Comparison of ENCODE assay signal across 20 cellular contexts in genomic region chr9:132989414-132989996, GRCh38. TPM values are rescaled to one million over a fixed set of nuclear protein-coding genes. Genes with fewer than 3 reads are reported as not detected.
"Had no signal": no experiment of that assay in that cellular context is flagged by ENCODE, and none has a peak within 500 bp of the region (broad histone marks: within the 10 kb centered on the region; RNA-seq: fewer than 3 reads in every experiment).

No MANE protein-coding gene starts in this region.

- H3K9me3 Mint-ChIP-seq: activated CD4-positive, alpha-beta T cell treated with anti-CD3 and anti-CD28 coated beads, Interleukin-2, amount 10 ng/mL, durations not matched to agents 24 days and 14 days; activated T-helper 17 cell treated with anti-CD3 and anti-CD28 coated beads, Interleukin-2, amount 50 U/mL, for 72 hours; naive thymus-derived CD8-positive, alpha-beta T cell had no signal

- ATAC-seq: activated T-helper 17 cell treated with anti-CD3 and anti-CD28 coated beads, Interleukin-2, amount 50 U/mL, for 72 hours; stimulated activated memory B cell treated with anti-CD40 and anti-IgM and Interleukin-4, amounts not matched to agents 10 μg/mL and 1 μg/mL and 100 μg/mL, for 72 hours; upper lobe of right lung had no signal

- H3K27me3 ChIP-seq: cardiac muscle cell had no signal

- H3K27ac Mint-ChIP-seq: activated CD4-positive, alpha-beta T cell treated with anti-CD3 and anti-CD28 coated beads, Interleukin-2, amount 10 ng/mL, durations not matched to agents 24 days and 14 days; activated CD8-positive, alpha-beta T cell treated with anti-CD3 and anti-CD28 coated beads for 36 hours; activated naive CD8-positive, alpha-beta T cell treated with anti-CD3 and anti-CD28 coated beads, Interleukin-2, amount 10 ng/mL, durations not matched to agents 7 days and 5 days; activated T-helper 17 cell treated with anti-CD3 and anti-CD28 coated beads, Interleukin-2, amount 50 U/mL, for 72 hours; naive thymus-derived CD8-positive, alpha-beta T cell; stimulated activated memory B cell treated with anti-CD40 and anti-IgM and Interleukin-4, amounts not matched to agents 10 μg/mL and 1 μg/mL and 100 μg/mL, for 72 hours had no signal

- H3K4me1 ChIP-seq: parathyroid adenoma, sigmoid colon had no signal

- H3K27ac ChIP-seq: cardiac muscle cell, left ventricle myocardium inferior, neutrophil, parathyroid adenoma, sigmoid colon, upper lobe of right lung had no signal

- H3K36me3 ChIP-seq: cardiac muscle cell, left ventricle myocardium inferior, neutrophil, sigmoid colon, upper lobe of right lung had no signal

- H3K4me3 Mint-ChIP-seq: activated CD4-positive, alpha-beta T cell treated with anti-CD3 and anti-CD28 coated beads, Interleukin-2, amount 10 ng/mL, durations not matched to agents 24 days and 14 days; activated CD8-positive, alpha-beta T cell treated with anti-CD3 and anti-CD28 coated beads for 36 hours; activated naive CD8-positive, alpha-beta T cell treated with anti-CD3 and anti-CD28 coated beads, Interleukin-2, amount 10 ng/mL, durations not matched to agents 7 days and 5 days; activated T-helper 17 cell treated with anti-CD3 and anti-CD28 coated beads, Interleukin-2, amount 50 U/mL, for 72 hours; naive thymus-derived CD8-positive, alpha-beta T cell; stimulated activated memory B cell treated with anti-CD40 and anti-IgM and Interleukin-4, amounts not matched to agents 10 μg/mL and 1 μg/mL and 100 μg/mL, for 72 hours had no signal

- H3K9me3 ChIP-seq: left ventricle myocardium inferior, neutrophil, sigmoid colon, upper lobe of right lung had no signal

- DNase-seq: activated CD4-positive, alpha-beta T cell treated with anti-CD3 and anti-CD28 coated beads, Interleukin-2, amount 10 ng/mL, durations not matched to agents 24 days and 14 days; activated naive CD4-positive, alpha-beta T cell treated with Interleukin-2 at 50 U/mL for 16 hours; activated naive CD8-positive, alpha-beta T cell treated with anti-CD3 and anti-CD28 coated beads, Interleukin-2, amount 10 ng/mL, durations not matched to agents 7 days and 5 days; activated T-cell treated with anti-CD3 and anti-CD28 coated beads, Interleukin-2, amount 50 U/mL, for 1 hour; amygdala; glutamatergic neuron; hippocampal formation; left ventricle myocardium inferior; sigmoid colon; stimulated activated CD4-positive, alpha-beta T cell treated with anti-CD3 and anti-CD28 coated beads, Interleukin-4, amount 100 ng/mL, for 24 hours; upper lobe of right lung had no signal

- H3K36me3 Mint-ChIP-seq: activated naive CD8-positive, alpha-beta T cell treated with anti-CD3 and anti-CD28 coated beads, Interleukin-2, amount 10 ng/mL, durations not matched to agents 7 days and 5 days; naive thymus-derived CD8-positive, alpha-beta T cell; stimulated activated memory B cell treated with anti-CD40 and anti-IgM and Interleukin-4, amounts not matched to agents 10 μg/mL and 1 μg/mL and 100 μg/mL, for 72 hours had no signal

- H3K4me3 ChIP-seq: cardiac muscle cell, left ventricle myocardium inferior, sigmoid colon, upper lobe of right lung had no signal

- H3K4me1 Mint-ChIP-seq: activated T-helper 17 cell treated with anti-CD3 and anti-CD28 coated beads, Interleukin-2, amount 50 U/mL, for 72 hours had no signal

RNA-seq across cellular contexts. Expression of gene GFI1B, which starts 11.0 kb away (rescaled TPM):
- total RNA-seq: activated CD4-positive, alpha-beta T cell treated with anti-CD3 and anti-CD28 coated beads, Interleukin-2, amount 10 ng/mL, durations not matched to agents 24 days and 14 days; activated CD8-positive, alpha-beta T cell treated with anti-CD3 and anti-CD28 coated beads for 36 hours; activated naive CD8-positive, alpha-beta T cell treated with anti-CD3 and anti-CD28 coated beads, Interleukin-2, amount 10 ng/mL, durations not matched to agents 7 days and 5 days; activated T-helper 17 cell treated with anti-CD3 and anti-CD28 coated beads, Interleukin-2, amount 50 U/mL, for 72 hours; dermis blood vessel endothelial cell had no signal
- polyA plus RNA-seq: cardiac muscle cell, keratinocyte had no signal
